In genomic region chr20:6579417-6579816, GRCh38 we compare ENCODE assay signal across 25 cellular contexts.
"Had no signal": no experiment of that assay in that cellular context is flagged by ENCODE, and none has a peak within 500 bp of the region (broad histone marks: within the 10 kb centered on the region; RNA-seq: fewer than 3 reads in every experiment).

No MANE protein-coding gene starts in this region.

- H3K4me3 Mint-ChIP-seq: effector memory CD8-positive, alpha-beta T cell; immature natural killer cell; naive thymus-derived CD4-positive, alpha-beta T cell; nephron progenitor cell; stimulated activated naive B cell treated with anti-CD40 and anti-IgM and Interleukin-4, amounts not matched to agents 10 μg/mL and 1 μg/mL and 100 μg/mL, for 72 hours; stimulated activated naive CD8-positive, alpha-beta T cell treated with anti-CD3 and anti-CD28 coated beads, Interleukin-15, Interleukin-2, amounts not matched to agents 100 ng/mL and 50 ng/mL, for 24 hours had no signal

- H3K36me3 ChIP-seq: ovary, spleen, thoracic aorta, tibial nerve, upper lobe of right lung, vagina had no signal

- ATAC-seq: effector memory CD8-positive, alpha-beta T cell; naive thymus-derived CD4-positive, alpha-beta T cell; psoas muscle; stimulated activated naive B cell treated with anti-CD40 and anti-IgM and Interleukin-4, amounts not matched to agents 10 μg/mL and 1 μg/mL and 100 μg/mL, for 72 hours; upper lobe of right lung had no signal

- H3K9me3 ChIP-seq: ovary, psoas muscle, spleen, thoracic aorta, tibial nerve, upper lobe of right lung, vagina had no signal

- DNase-seq: central memory CD4-positive, alpha-beta T cell; effector memory CD8-positive, alpha-beta T cell; hypothalamus; immature natural killer cell; mesendoderm; midbrain; naive thymus-derived CD4-positive, alpha-beta T cell; nephron progenitor cell; occipital lobe; ovary; posterior cingulate gyrus; psoas muscle; right cardiac atrium; spleen; stimulated activated CD4-positive, alpha-beta T cell treated with anti-CD3 and anti-CD28 coated beads, Interleukin-2, amount 100 ng/mL, for 48 hours; stimulated activated naive B cell treated with anti-CD40 and anti-IgM and Interleukin-4, amounts not matched to agents 10 μg/mL and 1 μg/mL and 100 μg/mL, for 72 hours; upper lobe of right lung had no signal

- H3K9me3 Mint-ChIP-seq: nephron progenitor cell; stimulated activated naive B cell treated with anti-CD40 and anti-IgM and Interleukin-4, amounts not matched to agents 10 μg/mL and 1 μg/mL and 100 μg/mL, for 72 hours; stimulated activated naive CD8-positive, alpha-beta T cell treated with anti-CD3 and anti-CD28 coated beads, Interleukin-15, Interleukin-2, amounts not matched to agents 100 ng/mL and 50 ng/mL, for 24 hours had no signal

- FAIRE-seq: frontal cortex, keratinocyte had no signal

- H3K4me1 ChIP-seq: psoas muscle, vagina had no signal

- H3K4me1 Mint-ChIP-seq: immature natural killer cell; naive thymus-derived CD4-positive, alpha-beta T cell; stimulated activated naive B cell treated with anti-CD40 and anti-IgM and Interleukin-4, amounts not matched to agents 10 μg/mL and 1 μg/mL and 100 μg/mL, for 72 hours had no signal

- H3K27ac ChIP-seq: coronary artery, ovary, psoas muscle, skin epidermis, spleen, thoracic aorta, tibial nerve, upper lobe of right lung, vagina had no signal

- H3K4me3 ChIP-seq: coronary artery, ovary, psoas muscle, skin epidermis, spleen, thoracic aorta, tibial nerve, upper lobe of right lung, vagina had no signal

- H3K27me3 Mint-ChIP-seq: effector memory CD8-positive, alpha-beta T cell; stimulated activated naive CD8-positive, alpha-beta T cell treated with anti-CD3 and anti-CD28 coated beads, Interleukin-15, Interleukin-2, amounts not matched to agents 100 ng/mL and 50 ng/mL, for 24 hours had no signal

- H3K36me3 Mint-ChIP-seq: immature natural killer cell; stimulated activated naive B cell treated with anti-CD40 and anti-IgM and Interleukin-4, amounts not matched to agents 10 μg/mL and 1 μg/mL and 100 μg/mL, for 72 hours had no signal

- H3K27me3 ChIP-seq: ovary, spleen, tibial nerve, upper lobe of right lung, vagina had no signal

- H3K27ac Mint-ChIP-seq: effector memory CD8-positive, alpha-beta T cell; immature natural killer cell; naive thymus-derived CD4-positive, alpha-beta T cell; nephron progenitor cell; stimulated activated naive B cell treated with anti-CD40 and anti-IgM and Interleukin-4, amounts not matched to agents 10 μg/mL and 1 μg/mL and 100 μg/mL, for 72 hours; stimulated activated naive CD8-positive, alpha-beta T cell treated with anti-CD3 and anti-CD28 coated beads, Interleukin-15, Interleukin-2, amounts not matched to agents 100 ng/mL and 50 ng/mL, for 24 hours had no signal
